In the genomic region with DNA sequence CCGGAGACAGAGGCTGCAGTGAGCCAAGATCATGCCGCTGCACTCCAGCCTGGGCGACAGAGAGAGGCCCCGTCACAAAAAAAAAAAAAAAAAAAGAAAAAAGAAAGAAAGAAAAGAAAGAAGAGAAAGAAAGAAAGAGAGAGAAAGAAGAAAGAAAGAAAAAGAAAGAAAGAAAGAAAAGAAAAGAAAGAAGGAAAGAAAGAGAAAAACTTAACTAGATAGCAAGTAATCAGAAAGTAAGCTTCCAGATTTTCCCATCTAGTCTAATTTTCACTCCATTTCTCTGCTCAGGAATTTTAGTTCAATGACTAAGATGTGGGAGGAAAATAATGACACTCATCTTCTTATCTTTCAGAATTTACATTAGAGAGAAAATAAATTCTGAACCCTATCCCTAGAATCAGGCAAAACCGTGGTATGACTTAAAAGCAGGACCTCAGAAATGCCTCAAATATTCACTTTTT, we compare ENCODE assay signal across 16 cellular contexts. TPM values are rescaled to one million over a fixed set of nuclear protein-coding genes. Genes with fewer than 3 reads are reported as not detected.
DNase-seq lines count a peak whose midpoint lies in the region; ATAC-seq and TF ChIP-seq lines count a peak whose summit lies in the region.
"Had no signal": no experiment of that assay in that cellular context is flagged by ENCODE, and none has a peak within 500 bp of the region (broad histone marks: within the 10 kb centered on the region; RNA-seq: fewer than 3 reads in every experiment).

No MANE protein-coding gene starts in this region.

- H3K9ac ChIP-seq in SK-N-SH: no peak overlapping the region

- H3K27me3 Mint-ChIP-seq in WTC11 (ENCODE audit: low read depth) (peaks cover 9% of the 10 kb centered on the region), type B pancreatic cell (no peaks in the 10 kb centered on the region)
- H3K27me3 Mint-ChIP-seq: activated naive CD8-positive, alpha-beta T cell treated with anti-CD3 and anti-CD28 coated beads for 36 hours; stimulated activated memory B cell treated with anti-CD40 and anti-IgM and Interleukin-4, amounts not matched to agents 10 μg/mL and 1 μg/mL and 100 μg/mL, for 72 hours had no signal

- H3K4me1 Mint-ChIP-seq in WTC11: peaks cover 40% of the 10 kb centered on the region
- H3K4me1 Mint-ChIP-seq in type B pancreatic cell (ENCODE audit: unreplicated experiment): peaks cover 43% of the 10 kb centered on the region

- no peak for TF ChIP-seq RAD21 in SK-N-SH (IDR thresholded peaks at IDR 0.05; ENCODE audit: low read length)

- H3F3A ChIP-seq in SK-N-SH (replicated peaks; ENCODE audit: insufficient read depth): peaks cover 13% of the 10 kb centered on the region

- H3K4me3 ChIP-seq in SK-N-SH (ENCODE audit: low read depth in 2 of 2, low read length in 1 of 2): no peak overlapping the region; a peak in 1 of 4 replicates
- peak overlapping the region; percentile 85 for H3K4me3 ChIP-seq in fibroblast of villous mesenchyme (ENCODE audit: low read depth, low read length)
- no peak overlapping the region for H3K4me3 ChIP-seq in right cardiac atrium (ENCODE audit: low read length)
- H3K4me3 ChIP-seq: mucosa of descending colon had no signal

- POLR2A ChIA-PET in SK-N-SH (lab: Yijun Ruan, JAX) (no interaction called here), WTC11 (lab: Charles Lee) (no interaction called here)

- peaks cover 77% of the 10 kb centered on the region for H3K79me2 ChIP-seq in SK-N-SH (ENCODE audit: insufficient read depth)

- peaks cover 6 to 20% of the 10 kb centered on the region in 2 experiments; a peak in 3 of 4 replicates for H3K4me1 ChIP-seq in SK-N-SH (ENCODE audit: control insufficient read depth in 1 of 2, insufficient read depth in 2 of 2, low read depth in 1 of 2, low read length in 1 of 2)
- no peaks in the 10 kb centered on the region for H3K4me1 ChIP-seq in right cardiac atrium (ENCODE audit: control insufficient read depth, insufficient read depth, low read length)

- WGBS in SK-N-SH (ENCODE audit: low lambda C conversion rate): 95% methylated on average over 5 of the region's 5 CpGs
- 95% methylated on average over 5 of the region's 5 CpGs for WGBS in right cardiac atrium

- H3K9me2 ChIP-seq in SK-N-SH: no peaks in the 10 kb centered on the region

- CTCF ChIA-PET in SK-N-SH (lab: Yijun Ruan, JAX): interaction anchor here (1.0 to 4.5 kb wide), 3 partner anchors 8 to 109 kb away, joined by 3 to 36 read pairs (median 3); a partner anchor contains a TSS
- CTCF ChIA-PET in WTC11 (lab: Charles Lee): interaction anchor here (0.7 to 3.3 kb wide), 4 partner anchors 8 to 633 kb away, joined by 3 to 30 read pairs (median 3); no protein-coding TSS in a partner anchor

- H3K36me3 Mint-ChIP-seq in WTC11: no peaks in the 10 kb centered on the region
- peaks cover 22% of the 10 kb centered on the region for H3K36me3 Mint-ChIP-seq in type B pancreatic cell

- intact Hi-C loops in right cardiac atrium (cut with DNase I): no loop called here

- peak overlapping the region; percentile 87 for H3K4me2 ChIP-seq in SK-N-SH

- H3K27ac Mint-ChIP-seq in WTC11 (0 out of 2 replicates have a peak overlapping the region, but pooled peaks have one; percentile 33), type B pancreatic cell (no peak overlapping the region)
- H3K27ac Mint-ChIP-seq: activated naive CD8-positive, alpha-beta T cell treated with anti-CD3 and anti-CD28 coated beads for 36 hours; stimulated activated memory B cell treated with anti-CD40 and anti-IgM and Interleukin-4, amounts not matched to agents 10 μg/mL and 1 μg/mL and 100 μg/mL, for 72 hours had no signal

- H3K27ac ChIP-seq in SK-N-SH (ENCODE audit: low read depth in 2 of 2, low read length in 1 of 2) (no peak overlapping the region; a peak in 1 of 4 replicates), right cardiac atrium (ENCODE audit: low read length) (no peak overlapping the region)
- H3K27ac ChIP-seq: 22Rv1, foreskin keratinocyte had no signal

- TF ChIP-seq CTCF in SK-N-SH (IDR thresholded peaks at IDR 0.05) (no peak), WTC11 (IDR thresholded peaks at IDR 0.05) (no peak), fibroblast of villous mesenchyme (IDR thresholded peaks at IDR 0.05; ENCODE audit: insufficient read depth, low read depth, low read length) (no peak), type B pancreatic cell (conservative IDR thresholded peaks at IDR 0.05) (no peak)

- H3K9me3 ChIP-seq in SK-N-SH: no peaks in the 10 kb centered on the region
- H3K9me3 ChIP-seq in right cardiac atrium (ENCODE audit: control insufficient read depth, low read length): no peaks in the 10 kb centered on the region
- H3K9me3 ChIP-seq: mucosa of descending colon had no signal

- H2AFZ ChIP-seq in SK-N-SH (ENCODE audit: low read depth): no peak overlapping the region

- H3K9me3 Mint-ChIP-seq in WTC11: no peaks in the 10 kb centered on the region
- H3K9me3 Mint-ChIP-seq in type B pancreatic cell: no peaks in the 10 kb centered on the region
- H3K9me3 Mint-ChIP-seq: activated naive CD8-positive, alpha-beta T cell treated with anti-CD3 and anti-CD28 coated beads for 36 hours; immature natural killer cell; stimulated activated memory B cell treated with anti-CD40 and anti-IgM and Interleukin-4, amounts not matched to agents 10 μg/mL and 1 μg/mL and 100 μg/mL, for 72 hours had no signal

- H3K36me3 ChIP-seq in SK-N-SH (replicated peaks in 1 of 2; ENCODE audit: control insufficient read depth in 1 of 2, insufficient read depth in 2 of 2, low read length in 1 of 2): peaks cover 6 to 8% of the 10 kb centered on the region in 2 experiments

- DNase-seq in SK-N-SH (no peak), WTC11 (ENCODE audit: low spot score) (no peak), fibroblast of villous mesenchyme (ENCODE audit: low read depth) (peak; percentile 28), type B pancreatic cell (ENCODE audit: extremely low spot score, unreplicated experiment) (no peak), KG1 (lab: John Stamatoyannopoulos, UW) (no peak), right cardiac atrium (no peak), CD1c-positive myeloid dendritic cell (ENCODE audit: extremely low spot score) (no peak)
- DNase-seq: activated naive CD8-positive, alpha-beta T cell treated with anti-CD3 and anti-CD28 coated beads for 36 hours; cortex of kidney; immature natural killer cell; mucosa of descending colon; NCI-H1048 had no signal

- no peak for TF ChIP-seq EP300 in SK-N-SH (IDR thresholded peaks at IDR 0.05; ENCODE audit: borderline replicate concordance in 1 of 2, low read depth in 1 of 2, low read length in 1 of 2)

- peaks cover 49% of the 10 kb centered on the region for H4K20me1 ChIP-seq in SK-N-SH (ENCODE audit: insufficient read depth)

- H3K4me3 Mint-ChIP-seq in WTC11 (no peak overlapping the region), type B pancreatic cell (peak overlapping the region; percentile 38)
- H3K4me3 Mint-ChIP-seq: activated naive CD8-positive, alpha-beta T cell treated with anti-CD3 and anti-CD28 coated beads for 36 hours; immature natural killer cell; stimulated activated memory B cell treated with anti-CD40 and anti-IgM and Interleukin-4, amounts not matched to agents 10 μg/mL and 1 μg/mL and 100 μg/mL, for 72 hours had no signal

- ATAC-seq in SK-N-SH treated with all-trans-retinoic acid at 6 μM for 48 hours: no peak
- ATAC-seq in WTC11: no peak
- ATAC-seq in right cardiac atrium: no peak
- ATAC-seq: foreskin keratinocyte; mucosa of descending colon; stimulated activated memory B cell treated with anti-CD40 and anti-IgM and Interleukin-4, amounts not matched to agents 10 μg/mL and 1 μg/mL and 100 μg/mL, for 72 hours had no signal

- H3K27me3 ChIP-seq in SK-N-SH (ENCODE audit: insufficient read depth): no peaks in the 10 kb centered on the region
- H3K27me3 ChIP-seq in right cardiac atrium (ENCODE audit: control insufficient read depth, insufficient read depth): no peaks in the 10 kb centered on the region
- H3K27me3 ChIP-seq: foreskin keratinocyte had no signal

TF ChIP-seq in SK-N-SH, 30 proteins besides CTCF, POLR2A, EP300 and RAD21:
- TF ChIP-seq GATA2 (CRISPR knock-in tag; IDR thresholded peaks at IDR 0.05): no peak
- no peak for TF ChIP-seq NRF1 (IDR thresholded peaks at IDR 0.05; ENCODE audit: low read depth, low read length)

TF ChIP-seq in SK-N-SH treated with all-trans-retinoic acid at 6 μM for 48 hours, 23 proteins besides CTCF, POLR2A, EP300 and RAD21 (continues in another document):
- TF ChIP-seq GLIS3 (CRISPR knock-in tag; IDR thresholded peaks at IDR 0.05) (no peak), PPARA (CRISPR knock-in tag; IDR thresholded peaks at IDR 0.05; ENCODE audit: borderline replicate concordance) (no peak), OSR1 (CRISPR knock-in tag; IDR thresholded peaks at IDR 0.05) (no peak), BACH2 (CRISPR knock-in tag; IDR thresholded peaks at IDR 0.05; ENCODE audit: borderline replicate concordance) (no peak), ZNF70 (CRISPR knock-in tag; IDR thresholded peaks at IDR 0.05) (no peak), ZFP30 (CRISPR knock-in tag; IDR thresholded peaks at IDR 0.05) (no peak)

TF ChIP-seq in WTC11, 78 proteins besides CTCF, POLR2A, EP300 and RAD21 (continues in another document):
- TF ChIP-seq FOXP1 (CRISPR knock-in tag; IDR thresholded peaks at IDR 0.05; ENCODE audit: borderline replicate concordance): no peak

RNA-seq across cellular contexts. Expression of a gene that starts 2.4 kb away (rescaled TPM):
- polyA plus RNA-seq in SK-N-SH (2012; rRNA removed) (6.0 and 6.8 TPM in 2 replicates), right cardiac atrium (7.2 TPM)
- polyA plus RNA-seq in SK-N-SH (2012; cell fraction: cytosol; rRNA removed): 9.1 and 9.2 TPM in 2 replicates
- 4.0 and 7.6 TPM in 2 replicates for polyA plus RNA-seq in SK-N-SH (2012; cell fraction: nucleus; rRNA removed)
- total RNA-seq in WTC11 (2021) (65.5 to 75.5 TPM (median 74.6 TPM) in 3 replicates), fibroblast of villous mesenchyme (55.4 and 75.1 TPM in 2 replicates), type B pancreatic cell (ENCODE audit: low replicate concordance) (46.0 and 83.6 TPM in 2 replicates), right cardiac atrium (10 to 100 TPM; 33.6 to 53.3 (median 37.0) TPM)

RNA-seq across cellular contexts. Expression of a gene that starts 52.6 kb away (rescaled TPM):
- polyA plus RNA-seq in SK-N-SH (2012; rRNA removed) (22.2 and 23.5 TPM in 2 replicates), right cardiac atrium (62.5 TPM)
- polyA plus RNA-seq in SK-N-SH (2012; cell fraction: cytosol; rRNA removed): 29.1 and 44.8 TPM in 2 replicates
- 7.0 and 8.9 TPM in 2 replicates for polyA plus RNA-seq in SK-N-SH (2012; cell fraction: nucleus; rRNA removed)
- total RNA-seq in WTC11 (2021) (39.3 to 47.8 TPM (median 46.1 TPM) in 3 replicates), fibroblast of villous mesenchyme (56.4 and 61.7 TPM in 2 replicates), type B pancreatic cell (ENCODE audit: low replicate concordance) (33.3 and 34.0 TPM in 2 replicates), right cardiac atrium (10 to 100 TPM; 50.1 to 57.5 (median 52.4) TPM)
